Comparison of ENCODE assay signal across 23 cellular contexts in genomic region chr3:197139586-197139985, GRCh38.
"Had no signal": no experiment of that assay in that cellular context is flagged by ENCODE, and none has a peak within 500 bp of the region (broad histone marks: within the 10 kb centered on the region; RNA-seq: fewer than 3 reads in every experiment).

No MANE protein-coding gene starts in this region.

- H3K4me3 Mint-ChIP-seq: dendritic cell treated with granulocyte-macrophage colony-stimulating factor and Interleukin-4, amounts not matched to agents 40 ng/mL and 50 ng/mL, for 4 days; effector memory CD8-positive, alpha-beta T cell; memory B cell; mesothelial cell of epicardium; natural killer cell treated with Interleukin-12 subunit alpha and Interleukin-12 subunit beta and Interleukin-15 and Interleukin-18, amount 100 ng/mL, for 72 hours; neural crest cell; stimulated activated naive B cell treated with anti-CD40 and anti-IgM and Interleukin-4, amounts not matched to agents 10 μg/mL and 1 μg/mL and 100 μg/mL, for 72 hours; type B pancreatic cell had no signal

- H3K4me3 ChIP-seq: colonic mucosa, gastrocnemius medialis, lower lobe of right lung, mucosa of descending colon, right lobe of liver, stomach, thyroid gland had no signal

- H3K27ac Mint-ChIP-seq: dendritic cell treated with granulocyte-macrophage colony-stimulating factor and Interleukin-4, amounts not matched to agents 40 ng/mL and 50 ng/mL, for 4 days; effector memory CD8-positive, alpha-beta T cell; memory B cell; mesothelial cell of epicardium; natural killer cell treated with Interleukin-12 subunit alpha and Interleukin-12 subunit beta and Interleukin-15 and Interleukin-18, amount 100 ng/mL, for 72 hours; progenitor cell of endocrine pancreas; stimulated activated naive B cell treated with anti-CD40 and anti-IgM and Interleukin-4, amounts not matched to agents 10 μg/mL and 1 μg/mL and 100 μg/mL, for 72 hours; type B pancreatic cell had no signal

- H3K27me3 Mint-ChIP-seq: dendritic cell treated with granulocyte-macrophage colony-stimulating factor and Interleukin-4, amounts not matched to agents 40 ng/mL and 50 ng/mL, for 4 days; effector memory CD8-positive, alpha-beta T cell; memory B cell; naive B cell; natural killer cell treated with Interleukin-12 subunit alpha and Interleukin-12 subunit beta and Interleukin-15 and Interleukin-18, amount 100 ng/mL, for 72 hours; progenitor cell of endocrine pancreas; stimulated activated naive B cell treated with anti-CD40 and anti-IgM and Interleukin-4, amounts not matched to agents 10 μg/mL and 1 μg/mL and 100 μg/mL, for 72 hours; type B pancreatic cell had no signal

- H3K9me3 Mint-ChIP-seq: effector memory CD8-positive, alpha-beta T cell; neural crest cell had no signal

- H3K4me1 ChIP-seq: colonic mucosa, gastrocnemius medialis, lower lobe of right lung, parathyroid adenoma, right lobe of liver, thyroid gland had no signal

- DNase-seq: colonic mucosa; effector memory CD8-positive, alpha-beta T cell; foreskin fibroblast; gastrocnemius medialis; left ventricle myocardium superior; lower lobe of right lung; mucosa of descending colon; naive B cell; right lobe of liver; small intestine; stimulated activated CD4-positive, alpha-beta T cell treated with anti-CD3 and anti-CD28 coated beads, Interleukin-15, amount 100 ng/mL, for 24 hours; stimulated activated CD4-positive, alpha-beta T cell treated with anti-CD3 and anti-CD28 coated beads, Interleukin-2, amount 100 ng/mL, for 48 hours; stimulated activated naive B cell treated with anti-CD40 and anti-IgM and Interleukin-4, amounts not matched to agents 10 μg/mL and 1 μg/mL and 100 μg/mL, for 72 hours; stomach; thyroid gland had no signal

- H3K79me2 ChIP-seq: parathyroid adenoma had no signal

- H3K9me3 ChIP-seq: colonic mucosa, gastrocnemius medialis, lower lobe of right lung, mucosa of descending colon, right lobe of liver, thyroid gland had no signal

- H3K27me3 ChIP-seq: colonic mucosa, gastrocnemius medialis, right lobe of liver, stomach, thyroid gland had no signal

- ATAC-seq: effector memory CD8-positive, alpha-beta T cell; gastrocnemius medialis; left ventricle myocardium superior; lower lobe of right lung; mucosa of descending colon; natural killer cell treated with Interleukin-12 subunit alpha and Interleukin-12 subunit beta and Interleukin-15 and Interleukin-18, amount 100 ng/mL, for 72 hours; right lobe of liver; stimulated activated naive B cell treated with anti-CD40 and anti-IgM and Interleukin-4, amounts not matched to agents 10 μg/mL and 1 μg/mL and 100 μg/mL, for 72 hours had no signal

- H3K27ac ChIP-seq: colonic mucosa, gastrocnemius medialis, lower lobe of right lung, parathyroid adenoma, right lobe of liver, stomach, thyroid gland had no signal

- H3K9ac ChIP-seq: parathyroid adenoma had no signal
